ENCODE assay signal across 1 cellular context in genomic region chr1:12012560-12013316, GRCh38.
TF ChIP-seq lines count a peak whose summit lies in the region.

No MANE protein-coding gene starts in this region.

TF ChIP-seq in K562, 482 proteins besides CTCF, POLR2A, EP300 and RAD21:
- no peak for TF ChIP-seq TCF3 (CRISPR knock-in tag; IDR thresholded peaks at IDR 0.05)
- peak; percentile 64 for TF ChIP-seq ZNF316 (IDR thresholded peaks at IDR 0.05)
- no peak for TF ChIP-seq NFIC (IDR thresholded peaks at IDR 0.05)
- TF ChIP-seq SMAD2 (IDR thresholded peaks at IDR 0.05; ENCODE audit: low read depth, low read length) = no peak
- TF ChIP-seq NCOA2 (IDR thresholded peaks at IDR 0.05; ENCODE audit: partially characterized antibody in 2 of 2) = no peak
- TF ChIP-seq ZFP30 (CRISPR knock-in tag; IDR thresholded peaks at IDR 0.05; ENCODE audit: borderline replicate concordance) = no peak
- peak; percentile 63; the same call in 1 of the 2 replicates for TF ChIP-seq RNF219 (CRISPR knock-in tag; IDR thresholded peaks at IDR 0.05)
- no peak for TF ChIP-seq CEBPB (tag; IDR thresholded peaks at IDR 0.05)
- TF ChIP-seq C11orf30 (IDR thresholded peaks at IDR 0.05; ENCODE audit: low read depth) = peak; percentile 24; the same call in 1 of the 2 replicates
- TF ChIP-seq PHF21A (IDR thresholded peaks at IDR 0.05; ENCODE audit: borderline replicate concordance, low read depth) = no peak
- peak; percentile 58 for TF ChIP-seq ZNF707 (CRISPR knock-in tag; conservative IDR thresholded peaks at IDR 0.05)
- peak in 1 of 3 experiments; percentile 39; a peak in 1 of 6 replicates for TF ChIP-seq ZBTB11 (CRISPR knock-in tag; IDR thresholded peaks at IDR 0.05)
- TF ChIP-seq MTF1 (CRISPR knock-in tag; IDR thresholded peaks at IDR 0.05; ENCODE audit: borderline replicate concordance) = peak; percentile 37; the same call in 1 of the 2 replicates
- TF ChIP-seq ZNF277 (CRISPR knock-in tag; IDR thresholded peaks at IDR 0.05; ENCODE audit: borderline replicate concordance) = peak; percentile 91
- no peak for TF ChIP-seq ZBTB8A (IDR thresholded peaks at IDR 0.05; ENCODE audit: partially characterized antibody)
- peak; percentile 55 for TF ChIP-seq NFIX (CRISPR knock-in tag; IDR thresholded peaks at IDR 0.05; ENCODE audit: low read depth)
- TF ChIP-seq ZNF408 (CRISPR knock-in tag; IDR thresholded peaks at IDR 0.05; ENCODE audit: low read depth) = peak; percentile 71; the same call in 1 of the 2 replicates
- TF ChIP-seq MTA3 (IDR thresholded peaks at IDR 0.05; ENCODE audit: borderline replicate concordance) = no peak
- TF ChIP-seq ARID3A (IDR thresholded peaks at IDR 0.05; ENCODE audit: borderline replicate concordance, low read depth, low read length) = no peak
